Comparison of ENCODE assay signal across 8 cellular contexts in the genomic region with DNA sequence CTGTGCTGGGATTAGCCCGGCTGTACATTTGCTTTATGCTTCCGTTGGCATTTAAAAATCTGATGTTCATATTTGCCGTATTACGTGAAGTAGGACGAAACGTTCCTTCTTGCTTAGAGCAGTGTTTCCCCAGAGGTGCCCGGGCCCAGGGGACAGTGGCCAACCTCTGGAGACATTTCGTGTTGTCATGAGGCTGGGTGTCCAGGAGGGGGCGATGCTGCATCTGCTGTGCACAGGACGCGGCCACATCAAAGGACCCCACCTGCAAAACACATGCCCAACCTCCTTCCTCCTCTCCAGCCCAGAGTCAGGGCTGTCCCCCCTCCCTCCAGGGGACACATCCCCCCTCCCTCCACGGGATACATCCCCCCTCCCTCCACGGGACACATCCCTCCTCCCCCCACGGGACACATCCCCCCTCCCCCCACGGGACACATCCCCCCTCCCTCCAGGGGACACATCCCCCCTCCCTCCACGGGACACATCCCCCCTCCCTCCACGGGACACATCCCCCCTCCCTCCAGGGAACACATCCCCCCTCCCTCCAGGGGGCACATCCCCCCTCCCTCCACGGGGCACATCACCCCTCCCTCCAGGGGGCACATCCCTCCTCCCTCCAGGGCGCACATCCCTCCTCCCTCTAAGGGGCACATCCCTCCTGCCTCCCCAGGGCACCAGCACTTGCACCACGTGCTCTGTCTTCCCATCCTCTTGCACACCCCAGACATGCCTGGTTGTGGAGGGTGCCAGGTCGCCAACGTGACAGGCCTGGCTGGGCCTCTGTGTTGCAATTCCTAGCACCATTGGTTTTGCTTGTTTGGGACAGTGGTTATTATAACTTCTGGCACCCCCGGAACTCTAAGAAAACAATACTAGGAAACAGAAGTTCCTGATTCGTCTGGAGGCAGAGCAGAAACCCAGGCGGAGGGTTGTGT. TPM values are rescaled to one million over a fixed set of nuclear protein-coding genes. Genes with fewer than 3 reads are reported as not detected.
A peak's percentile ranks its signal among the peaks of the same experiment; 100 is the strongest.
DNase-seq lines count a peak whose midpoint lies in the region; TF ChIP-seq lines count a peak whose summit lies in the region.

No MANE protein-coding gene starts in this region.

- H3K27me3 ChIP-seq in smooth muscle cell (ENCODE audit: low read depth), result no peaks in the 10 kb centered on the region

- peaks cover 6% of the 10 kb centered on the region for H3K4me1 ChIP-seq in smooth muscle cell (ENCODE audit: low read depth)

- no peaks in the 10 kb centered on the region for H3K36me3 ChIP-seq in smooth muscle cell (ENCODE audit: low read depth)

- H3K9me3 ChIP-seq in smooth muscle cell (replicated peaks; ENCODE audit: low read depth), result no peaks in the 10 kb centered on the region

- TF ChIP-seq CTCF in GM20000 (IDR thresholded peaks at IDR 0.05; ENCODE audit: extremely low read depth, missing control alignments) (peak; percentile 57), smooth muscle cell (IDR thresholded peaks at IDR 0.05; ENCODE audit: borderline replicate concordance, insufficient read depth, poor library complexity, severe bottlenecking) (peak; percentile 81)

- WGBS in smooth muscle cell (ENCODE audit: low lambda C conversion rate), result 53% methylated on average over 17 of the region's 25 CpGs

- no peaks in the 10 kb centered on the region for H3K79me2 ChIP-seq in smooth muscle cell (ENCODE audit: low read depth)

- H3K4me3 ChIP-seq in smooth muscle cell, result no peak overlapping the region

- H3F3A ChIP-seq in smooth muscle cell (ENCODE audit: low read depth), result peaks cover 7% of the 10 kb centered on the region

- no peaks in the 10 kb centered on the region for H4K20me1 ChIP-seq in smooth muscle cell (ENCODE audit: low read depth)

- H2AFZ ChIP-seq in smooth muscle cell (ENCODE audit: low read depth), result no peak overlapping the region

- no peak overlapping the region for H3K9ac ChIP-seq in smooth muscle cell (ENCODE audit: low read depth)

- DNase-seq in Ammon's horn (ENCODE audit: low spot score) (peak; percentile 82), GM20000 (ENCODE audit: low spot score) (peak; percentile 90), NCI-H1417 (lab: John Stamatoyannopoulos, UW) (peak; percentile 74 to 92 (median 87)), T-helper 9 cell (peak; percentile 87), astrocyte of the hippocampus (ENCODE audit: low read depth, low spot score) (peak; percentile 91), hypothalamus (lab: John Stamatoyannopoulos, UW) (peak in 41 of 51 donors; percentile 17 to 82 (median 52)), smooth muscle cell (lab: John Stamatoyannopoulos, UW; ENCODE audit: unreplicated experiment) (peak; percentile 26), cerebellar nuclear complex (lab: John Stamatoyannopoulos, UW) (no peak)

- no peak overlapping the region for H3K27ac ChIP-seq in smooth muscle cell (ENCODE audit: low read depth)

- no peak overlapping the region for H3K4me2 ChIP-seq in smooth muscle cell

RNA-seq across cellular contexts. Expression of a gene that starts 46.7 kb away (rescaled TPM):
- 21.7 and 25.6 TPM in 2 replicates for total RNA-seq in smooth muscle cell
- polyA plus RNA-seq in smooth muscle cell, result 45.2 and 58.5 TPM in 2 replicates

RNA-seq across cellular contexts. Expression of a gene that starts 58.2 kb away (rescaled TPM):
- total RNA-seq in smooth muscle cell, result 0.22 and 4.1 TPM in 2 replicates
- polyA plus RNA-seq in smooth muscle cell, result 1.4 and 2.1 TPM in 2 replicates

Comparison
In these comparisons a context has a peak if more than half of its experiments do, and no peak if none do; other contexts are left out.
1. DNase-seq: peak in Ammon's horn (single experiment), GM20000 (single experiment), NCI-H1417 (3 of 3), T-helper 9 cell (single experiment), astrocyte of the hippocampus (single experiment), hypothalamus (41 of 51) and smooth muscle cell (single experiment); none in cerebellar nuclear complex (0 of 2).